Comparison of ENCODE assay signal across 8 cellular contexts in the genomic region with DNA sequence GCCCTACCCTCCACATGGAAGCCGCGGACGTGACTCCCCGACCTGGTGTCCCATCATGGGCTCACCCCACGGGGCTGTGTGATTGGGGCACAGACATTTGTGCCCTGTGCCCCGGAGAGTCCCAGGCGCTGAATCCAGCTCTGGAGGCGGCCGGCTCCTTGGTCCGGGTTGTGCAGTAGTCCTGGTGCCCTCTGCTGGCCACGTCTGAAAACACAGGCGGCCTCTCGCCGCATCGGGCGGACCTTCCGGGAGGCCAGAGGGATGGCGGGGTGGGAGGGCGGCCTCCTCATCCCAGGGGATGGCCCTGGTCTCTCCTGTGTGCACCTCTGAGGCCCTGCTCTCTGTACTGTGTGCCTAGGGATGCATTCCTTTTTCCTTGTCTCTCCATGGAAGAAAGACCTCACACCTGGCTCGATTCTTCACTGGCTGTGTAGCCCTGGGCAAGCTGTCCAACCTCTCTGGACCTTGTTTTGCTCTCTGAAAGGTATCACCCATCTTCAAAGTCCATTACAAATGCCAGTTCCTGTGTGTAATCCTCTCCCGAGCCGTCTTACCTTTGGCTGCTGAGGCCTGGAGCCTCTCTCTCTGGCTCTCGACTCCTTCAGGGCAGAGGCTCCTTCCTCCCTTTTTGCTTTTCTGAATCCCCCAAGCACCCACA. TPM values are rescaled to one million over a fixed set of nuclear protein-coding genes. Genes with fewer than 3 reads are reported as not detected.
DNase-seq lines count a peak whose midpoint lies in the region; ATAC-seq and TF ChIP-seq lines count a peak whose summit lies in the region.

No MANE protein-coding gene starts in this region.

- H3K4me1 ChIP-seq in endodermal cell (ENCODE audit: control insufficient read depth, insufficient read depth, low read length), result no peaks in the 10 kb centered on the region
- H3K4me1 ChIP-seq in mesenchymal stem cell (ENCODE audit: control insufficient read depth, insufficient read depth, low read depth, low read length), result no peaks in the 10 kb centered on the region
- peaks cover 0 to 6% (median 3%) of the 10 kb centered on the region in 4 donors for H3K4me1 ChIP-seq in stomach

- POLR2A ChIA-PET in WTC11 (lab: Charles Lee), result no interaction called here

- H3K4me1 Mint-ChIP-seq in WTC11 (peaks cover 46% of the 10 kb centered on the region), endodermal cell (peaks cover 12% of the 10 kb centered on the region)

- no peaks in the 10 kb centered on the region for H3K79me1 ChIP-seq in mesenchymal stem cell (replicated peaks; ENCODE audit: low read length, poor library complexity, severe bottlenecking)

- H4K91ac ChIP-seq in mesenchymal stem cell (ENCODE audit: low read length), result no peak overlapping the region

- intact Hi-C loops in stomach (cut with DNase I; ENCODE audit: low total_unique reads), result loop anchor here (10.0 kb wide), 1 partner anchor 153 kb away; no protein-coding TSS in a partner anchor

- H3K36me3 ChIP-seq in endodermal cell (ENCODE audit: control insufficient read depth, insufficient read depth, low read length) (no peaks in the 10 kb centered on the region), mesenchymal stem cell (ENCODE audit: control insufficient read depth in 1 of 2, insufficient read depth in 2 of 2, low read depth in 1 of 2, low read length in 2 of 2) (no peaks in the 10 kb centered on the region), stomach (no peaks in the 10 kb centered on the region)

- no peak overlapping the region for H3K27ac ChIP-seq in endodermal cell (ENCODE audit: low read depth, low read length)
- no peak overlapping the region for H3K27ac ChIP-seq in mesenchymal stem cell (ENCODE audit: low read length, poor library complexity, severe bottlenecking)
- no peak overlapping the region for H3K27ac ChIP-seq in stomach

- no peak overlapping the region for H4K8ac ChIP-seq in mesenchymal stem cell (ENCODE audit: low read length)

- no peak overlapping the region for H3K18ac ChIP-seq in mesenchymal stem cell (ENCODE audit: low read depth in 1 of 2, low read length in 2 of 2)

- TF ChIP-seq POLR2A in NB4 (IDR thresholded peaks at IDR 0.05; ENCODE audit: extremely low read depth, insufficient read length), result no peak
- TF ChIP-seq POLR2A in stomach (IDR thresholded peaks at IDR 0.05), result no peak

- H3K9me3 ChIP-seq in endodermal cell (ENCODE audit: control insufficient read depth, low read length) (no peaks in the 10 kb centered on the region), mesenchymal stem cell (ENCODE audit: control insufficient read depth, low read length) (no peaks in the 10 kb centered on the region), stomach (no peaks in the 10 kb centered on the region)

- H3K9ac ChIP-seq in endodermal cell (ENCODE audit: extremely low read depth, low read length, poor library complexity, severe bottlenecking) (no peak overlapping the region), mesenchymal stem cell (ENCODE audit: low read length) (no peak overlapping the region)

- H2AFZ ChIP-seq in mesenchymal stem cell (ENCODE audit: low read depth, low read length), result no peak overlapping the region

- H3K36me3 Mint-ChIP-seq in WTC11, result no peaks in the 10 kb centered on the region
- no peaks in the 10 kb centered on the region for H3K36me3 Mint-ChIP-seq in endodermal cell (ENCODE audit: low read depth)

- H2BK5ac ChIP-seq in mesenchymal stem cell (ENCODE audit: low read depth, low read length, poor library complexity, severe bottlenecking), result no peak overlapping the region

- H3K4me3 ChIP-seq in NB4 (ENCODE audit: low read depth, low read length) (no peak overlapping the region), endodermal cell (ENCODE audit: low read length) (no peak overlapping the region), mesenchymal stem cell (ENCODE audit: insufficient read depth in 1 of 2, low read depth in 1 of 2, low read length in 2 of 2) (no peak overlapping the region), stomach (no peak overlapping the region)

- H2BK120ac ChIP-seq in mesenchymal stem cell (ENCODE audit: low read depth, low read length), result no peak overlapping the region

- H3K23ac ChIP-seq in mesenchymal stem cell (ENCODE audit: low read length in 2 of 2), result no peak overlapping the region

- H2AK5ac ChIP-seq in mesenchymal stem cell (ENCODE audit: low read length, severe bottlenecking), result no peak overlapping the region

- H3K27me3 Mint-ChIP-seq in WTC11 (ENCODE audit: low read depth) (peaks cover 20% of the 10 kb centered on the region), endodermal cell (ENCODE audit: insufficient read depth) (peaks cover 32% of the 10 kb centered on the region)

- DNase-seq in A172 (ENCODE audit: low spot score) (peak; percentile 40), NB4 (ENCODE audit: low read depth) (peak; percentile 53), WTC11 (ENCODE audit: low spot score) (peak; percentile 94), endodermal cell (peak; percentile 97), mesenchymal stem cell (peak; percentile 56), stomach (peak; percentile 78)

- no peaks in the 10 kb centered on the region for H3K9me3 Mint-ChIP-seq in WTC11
- no peaks in the 10 kb centered on the region for H3K9me3 Mint-ChIP-seq in endodermal cell

- H2BK12ac ChIP-seq in mesenchymal stem cell (ENCODE audit: low read length in 2 of 2), result no peak overlapping the region

- H3K4me3 Mint-ChIP-seq in WTC11 (peak overlapping the region; percentile 60), endodermal cell (peak overlapping the region; percentile 34)

- no peak overlapping the region for H3K14ac ChIP-seq in mesenchymal stem cell (ENCODE audit: low read length in 2 of 2)

- no peak overlapping the region for H3K4me2 ChIP-seq in mesenchymal stem cell (ENCODE audit: low read length, poor library complexity, severe bottlenecking)

- 10 to 18% methylated on average over 15 to 23 of the region's 23 CpGs for WGBS in endodermal cell (ENCODE audit: insufficient coverage in 1 of 2, insufficient read length in 1 of 2), 2 experiments
- 15% methylated on average over 23 of the region's 23 CpGs for WGBS in mesenchymal stem cell
- WGBS in stomach, 5 donors, result 14 to 22% (median 15%) methylated on average over 14 to 23 of the region's 23 CpGs

- ATAC-seq in HG02763 (IDR thresholded peaks at IDR 0.05; ENCODE audit: unreplicated experiment) (peak; percentile 76), WTC11 (peak; percentile 73)

- CTCF ChIA-PET in WTC11 (lab: Charles Lee), result interaction anchor here (0.5 to 5.2 kb wide), 45 partner anchors 9 to 336 kb away, joined by 3 to 54 read pairs (median 5); no protein-coding TSS in a partner anchor

- H3K27ac Mint-ChIP-seq in WTC11 (peak overlapping the region; percentile 2; the same call in 1 of the 2 replicates), endodermal cell (peak overlapping the region; percentile 85)

- TF ChIP-seq CTCF in GM12874 (IDR thresholded peaks at IDR 0.05; ENCODE audit: insufficient read depth, low read depth, low read length) (peak; percentile 86), NB4 (IDR thresholded peaks at IDR 0.05; ENCODE audit: low read depth, low read length) (peak; percentile 64), WTC11 (IDR thresholded peaks at IDR 0.05) (peak; percentile 79), endodermal cell (conservative IDR thresholded peaks at IDR 0.05) (peak; percentile 91), stomach (IDR thresholded peaks at IDR 0.05) (peak in 5 of 7 experiments; percentile 60 to 91 (median 77))

- no peak overlapping the region for H3K4ac ChIP-seq in mesenchymal stem cell (ENCODE audit: low read depth in 1 of 2, low read length in 2 of 2)

- peak overlapping the region; percentile 37 for H2BK15ac ChIP-seq in mesenchymal stem cell (ENCODE audit: low read depth, poor library complexity, severe bottlenecking)

- H3K27me3 ChIP-seq in endodermal cell (ENCODE audit: control insufficient read depth, insufficient read depth, low read length, poor library complexity, severe bottlenecking), result peaks cover 33% of the 10 kb centered on the region
- H3K27me3 ChIP-seq in mesenchymal stem cell (ENCODE audit: control insufficient read depth in 1 of 2, insufficient read depth in 1 of 2, low read length in 2 of 2), result peaks cover 63 to 83% of the 10 kb centered on the region in 2 experiments
- peaks cover 4 to 89% (median 27%) of the 10 kb centered on the region in 3 donors for H3K27me3 ChIP-seq in stomach

- no peak for TF ChIP-seq EP300 in stomach (IDR thresholded peaks at IDR 0.05)

TF ChIP-seq in WTC11, 78 proteins besides CTCF, POLR2A, EP300 and RAD21 (continues in another document):
- no peak for TF ChIP-seq SMAD4 (CRISPR knock-in tag; IDR thresholded peaks at IDR 0.05)
- TF ChIP-seq MXD4 (CRISPR knock-in tag; IDR thresholded peaks at IDR 0.05; ENCODE audit: borderline replicate concordance), result no peak
- TF ChIP-seq ZNF423 (CRISPR knock-in tag; IDR thresholded peaks at IDR 0.05), result no peak
- TF ChIP-seq, protein P1, sequence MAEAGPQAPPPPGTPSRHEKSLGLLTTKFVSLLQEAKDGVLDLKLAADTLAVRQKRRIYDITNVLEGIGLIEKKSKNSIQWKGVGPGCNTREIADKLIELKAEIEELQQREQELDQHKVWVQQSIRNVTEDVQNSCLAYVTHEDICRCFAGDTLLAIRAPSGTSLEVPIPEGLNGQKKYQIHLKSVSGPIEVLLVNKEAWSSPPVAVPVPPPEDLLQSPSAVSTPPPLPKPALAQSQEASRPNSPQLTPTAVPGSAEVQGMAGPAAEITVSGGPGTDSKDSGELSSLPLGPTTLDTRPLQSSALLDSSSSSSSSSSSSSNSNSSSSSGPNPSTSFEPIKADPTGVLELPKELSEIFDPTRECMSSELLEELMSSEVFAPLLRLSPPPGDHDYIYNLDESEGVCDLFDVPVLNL (CRISPR knock-in tag; IDR thresholded peaks at IDR 0.05; ENCODE audit: borderline replicate concordance, low read depth), result no peak
- no peak for TF ChIP-seq TEAD1 (CRISPR knock-in tag; IDR thresholded peaks at IDR 0.05)

RNA-seq across cellular contexts. Expression of a gene that starts 27.6 kb away (rescaled TPM):
- total RNA-seq in A172 (2014; rRNA removed; shearing (Covaris generic)), result not detected in 2 replicates
- total RNA-seq in WTC11 (2021) (2.6 to 3.3 TPM (median 2.9 TPM) in 3 replicates), endodermal cell (1 to 10 TPM; 5.7 to 6.7 TPM), stomach (1 to 10 TPM in 3 of 5 donors, not detected in 2; 1.2 to 2.4 (median 1.6) TPM)
- polyA plus RNA-seq in endodermal cell (2013, experiment 1 of 2), result 3.2 TPM
- polyA plus RNA-seq in endodermal cell (2013, experiment 2 of 2), result 3.6 TPM
- not detected for polyA plus RNA-seq in mesenchymal stem cell (2013, experiment 1 of 2)
- not detected for polyA plus RNA-seq in mesenchymal stem cell (2013, experiment 2 of 2)
- polyA plus RNA-seq in stomach, result 1 to 10 TPM in 2 of 3 donors, under 1 TPM in 1; 0.93 to 2.4 (median 2.0) TPM

Comparison
In these comparisons a context has a peak if more than half of its experiments do, and no peak if none do; other contexts are left out.
1. DNase-seq: peak in every context shown above with its lines; median percentile 97 in endodermal cell; 94 in WTC11; 78 in stomach; 56 in mesenchymal stem cell; 53 in NB4; 40 in A172.